In the genomic region with DNA sequence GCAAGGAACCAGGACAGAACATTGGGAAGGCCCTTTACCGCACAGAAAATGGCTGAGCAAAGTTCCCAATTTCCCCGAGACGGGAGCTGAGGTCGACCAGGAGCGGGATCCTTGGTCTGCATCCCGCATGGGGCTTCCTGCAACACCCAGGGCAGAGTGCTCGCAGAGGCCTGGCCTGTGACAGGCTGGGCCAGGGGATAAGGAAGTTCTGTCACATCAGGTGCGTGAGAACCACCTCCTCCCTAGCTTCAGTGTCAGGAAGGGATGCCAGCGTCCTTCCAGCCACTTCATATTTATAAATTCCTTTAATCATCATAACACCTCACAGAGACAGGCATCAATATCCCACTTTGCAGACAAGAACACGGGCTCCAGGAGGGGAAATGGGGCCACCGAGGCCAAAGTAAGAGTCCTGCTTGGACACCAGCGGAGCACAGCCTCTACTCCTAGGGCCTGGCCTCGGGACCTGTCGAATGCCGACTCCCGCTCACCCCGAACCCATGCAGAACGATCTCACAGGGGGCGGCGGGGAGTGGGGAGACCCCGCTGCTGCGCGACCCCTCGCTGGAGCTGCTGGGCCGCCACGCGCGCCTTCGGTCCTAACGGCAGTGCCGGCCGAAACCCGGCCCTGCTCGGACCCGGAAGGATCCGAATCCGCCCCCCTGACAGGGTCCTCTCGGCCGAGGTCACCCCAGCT, we compare ENCODE assay signal across 8 cellular contexts. TPM values are rescaled to one million over a fixed set of nuclear protein-coding genes. Genes with fewer than 3 reads are reported as not detected.
DNase-seq lines count a peak whose midpoint lies in the region; ATAC-seq and TF ChIP-seq lines count a peak whose summit lies in the region.

No MANE protein-coding gene starts in this region.

- H3K79me2 ChIP-seq in smooth muscle cell (ENCODE audit: low read depth): peaks cover 79% of the 10 kb centered on the region

- H2AFZ ChIP-seq in smooth muscle cell (ENCODE audit: low read depth): no peak overlapping the region

- peaks cover 78% of the 10 kb centered on the region for H4K20me1 ChIP-seq in smooth muscle cell (ENCODE audit: low read depth)

- peaks cover 3% of the 10 kb centered on the region; the same call in 1 of the 2 replicates for H3K4me1 ChIP-seq in iPS DF 6.9 (ENCODE audit: control insufficient read depth, insufficient read depth, low read length)
- peaks cover 17% of the 10 kb centered on the region for H3K4me1 ChIP-seq in smooth muscle cell (ENCODE audit: low read depth)

- peak overlapping the region; percentile 99 for H3K27ac Mint-ChIP-seq in activated CD4-positive, alpha-beta T cell treated with anti-CD3 and anti-CD28 coated beads, Interleukin-2, amount 10 ng/mL, durations not matched to agents 7 days and 5 days
- peak overlapping the region; percentile 97 for H3K27ac Mint-ChIP-seq in activated naive CD8-positive, alpha-beta T cell treated with anti-CD3 and anti-CD28 coated beads, Interleukin-2, amount 10 ng/mL, durations not matched to agents 7 days and 5 days

- H3K4me1 Mint-ChIP-seq in activated CD4-positive, alpha-beta T cell treated with anti-CD3 and anti-CD28 coated beads, Interleukin-2, amount 10 ng/mL, durations not matched to agents 7 days and 5 days: peaks cover 54% of the 10 kb centered on the region
- peaks cover 41% of the 10 kb centered on the region for H3K4me1 Mint-ChIP-seq in activated naive CD8-positive, alpha-beta T cell treated with anti-CD3 and anti-CD28 coated beads, Interleukin-2, amount 10 ng/mL, durations not matched to agents 7 days and 5 days

- no peak for DNase-seq in activated CD4-positive, alpha-beta T cell treated with anti-CD3 and anti-CD28 coated beads, Interleukin-2, amount 10 ng/mL, durations not matched to agents 7 days and 5 days
- DNase-seq in activated CD4-positive, alpha-beta T cell treated with anti-CD3 and anti-CD28 coated beads, Interleukin-2, amount 50 U/mL, for 48 hours: no peak
- DNase-seq in HuH-7 (ENCODE audit: low spot score): peak; percentile 36
- DNase-seq in activated naive CD8-positive, alpha-beta T cell treated with anti-CD3 and anti-CD28 coated beads, Interleukin-2, amount 10 ng/mL, durations not matched to agents 7 days and 5 days: no peak
- no peak for DNase-seq in iPS DF 6.9 (ENCODE audit: low read depth, low spot score)
- no peak for DNase-seq in smooth muscle cell (lab: John Stamatoyannopoulos, UW; ENCODE audit: unreplicated experiment)
- DNase-seq in NCI-H128 (lab: John Stamatoyannopoulos, UW; ENCODE audit: unreplicated experiment): no peak
- no peak for DNase-seq in NCI-H2029 treated with DMSO at 0.1 percent for 48 hours (lab: John Stamatoyannopoulos, UW)

- H3K4me3 Mint-ChIP-seq in activated CD4-positive, alpha-beta T cell treated with anti-CD3 and anti-CD28 coated beads, Interleukin-2, amount 10 ng/mL, durations not matched to agents 7 days and 5 days: peak overlapping the region; percentile 95
- peak overlapping the region; percentile 89 for H3K4me3 Mint-ChIP-seq in activated naive CD8-positive, alpha-beta T cell treated with anti-CD3 and anti-CD28 coated beads, Interleukin-2, amount 10 ng/mL, durations not matched to agents 7 days and 5 days

- no peaks in the 10 kb centered on the region for H3K27me3 Mint-ChIP-seq in activated CD4-positive, alpha-beta T cell treated with anti-CD3 and anti-CD28 coated beads, Interleukin-2, amount 10 ng/mL, durations not matched to agents 7 days and 5 days
- H3K27me3 Mint-ChIP-seq in activated naive CD8-positive, alpha-beta T cell treated with anti-CD3 and anti-CD28 coated beads, Interleukin-2, amount 10 ng/mL, durations not matched to agents 7 days and 5 days: no peaks in the 10 kb centered on the region

- no peaks in the 10 kb centered on the region for H3K9me3 Mint-ChIP-seq in activated CD4-positive, alpha-beta T cell treated with anti-CD3 and anti-CD28 coated beads, Interleukin-2, amount 10 ng/mL, durations not matched to agents 7 days and 5 days
- H3K9me3 Mint-ChIP-seq in activated naive CD8-positive, alpha-beta T cell treated with anti-CD3 and anti-CD28 coated beads, Interleukin-2, amount 10 ng/mL, durations not matched to agents 7 days and 5 days: no peaks in the 10 kb centered on the region

- peak overlapping the region; percentile 91 for H3K4me3 ChIP-seq in iPS DF 6.9 (ENCODE audit: low read length)
- H3K4me3 ChIP-seq in smooth muscle cell: peak overlapping the region; percentile 94

- peak overlapping the region; percentile 95 for H3K9ac ChIP-seq in smooth muscle cell (ENCODE audit: low read depth)

- H3K27me3 ChIP-seq in iPS DF 6.9 (ENCODE audit: control insufficient read depth, insufficient read depth, low read length) (no peaks in the 10 kb centered on the region), smooth muscle cell (ENCODE audit: low read depth) (no peaks in the 10 kb centered on the region)

- peaks cover 54% of the 10 kb centered on the region for H3K36me3 Mint-ChIP-seq in activated CD4-positive, alpha-beta T cell treated with anti-CD3 and anti-CD28 coated beads, Interleukin-2, amount 10 ng/mL, durations not matched to agents 7 days and 5 days (ENCODE audit: low read depth)
- H3K36me3 Mint-ChIP-seq in activated naive CD8-positive, alpha-beta T cell treated with anti-CD3 and anti-CD28 coated beads, Interleukin-2, amount 10 ng/mL, durations not matched to agents 7 days and 5 days: peaks cover 10% of the 10 kb centered on the region

- ATAC-seq in activated naive CD8-positive, alpha-beta T cell treated with anti-CD3 and anti-CD28 coated beads, Interleukin-2, amount 10 ng/mL, durations not matched to agents 7 days and 5 days (ENCODE audit: low read depth): no peak

- no peak for TF ChIP-seq CTCF in smooth muscle cell (IDR thresholded peaks at IDR 0.05; ENCODE audit: borderline replicate concordance, insufficient read depth, poor library complexity, severe bottlenecking)

- H3K9me3 ChIP-seq in iPS DF 6.9 (ENCODE audit: control insufficient read depth, insufficient read depth, low read length) (no peaks in the 10 kb centered on the region), smooth muscle cell (replicated peaks; ENCODE audit: low read depth) (no peaks in the 10 kb centered on the region)

- POLR2A ChIA-PET in activated CD4-positive, alpha-beta T cell treated with anti-CD3 and anti-CD28 coated beads, Interleukin-2, amount 10 ng/mL, durations not matched to agents 7 days and 5 days (lab: Charles Lee): interaction anchor here (0.5 to 1.4 kb wide), 5 partner anchors 81 to 242 kb away, joined by 3 to 4 read pairs (median 4); no protein-coding TSS in a partner anchor
- POLR2A ChIA-PET in activated naive CD8-positive, alpha-beta T cell treated with anti-CD3 and anti-CD28 coated beads, Interleukin-2, amount 10 ng/mL, durations not matched to agents 7 days and 5 days (lab: Charles Lee): interaction anchor here (0.6 to 4.4 kb wide), 29 partner anchors 9 to 329 kb away, joined by 3 to 44 read pairs (median 8); a partner anchor contains a TSS

- peak overlapping the region; percentile 96 for H3K4me2 ChIP-seq in smooth muscle cell

- peaks cover 8% of the 10 kb centered on the region for H3F3A ChIP-seq in smooth muscle cell (ENCODE audit: low read depth)

- H3K36me3 ChIP-seq in iPS DF 6.9 (ENCODE audit: control insufficient read depth, insufficient read depth, low read length) (0 out of 2 replicates have a peak, but pooled peaks cover 7% of the 10 kb centered on the region), smooth muscle cell (ENCODE audit: low read depth) (no peaks in the 10 kb centered on the region)

- CTCF ChIA-PET in activated CD4-positive, alpha-beta T cell treated with anti-CD3 and anti-CD28 coated beads, Interleukin-2, amount 10 ng/mL, durations not matched to agents 7 days and 5 days (lab: Charles Lee): interaction anchor here (0.7 to 1.8 kb wide), 13 partner anchors 9 to 239 kb away, joined by 3 to 6 read pairs (median 3); a partner anchor contains a TSS

- WGBS in iPS DF 6.9 (ENCODE audit: insufficient coverage, insufficient read length): no CpG with 5 or more reads among the region's 39 CpGs
- WGBS in smooth muscle cell (ENCODE audit: low lambda C conversion rate): 13% methylated on average over 36 of the region's 39 CpGs

- H3K27ac ChIP-seq in iPS DF 6.9 (ENCODE audit: low read length) (no peak overlapping the region), smooth muscle cell (ENCODE audit: low read depth) (peak overlapping the region; percentile 99)

RNA-seq across cellular contexts. Expression of a gene that starts 0.5 kb away (rescaled TPM):
- total RNA-seq in activated CD4-positive, alpha-beta T cell treated with anti-CD3 and anti-CD28 coated beads, Interleukin-2, amount 10 ng/mL, durations not matched to agents 7 days and 5 days: 10 to 100 TPM; 29.7 to 33.2 TPM
- total RNA-seq in activated naive CD8-positive, alpha-beta T cell treated with anti-CD3 and anti-CD28 coated beads, Interleukin-2, amount 10 ng/mL, durations not matched to agents 7 days and 5 days: 10 to 100 TPM; 56.9 to 61.9 TPM
- total RNA-seq in smooth muscle cell: 31.3 and 40.5 TPM in 2 replicates
- polyA plus RNA-seq in smooth muscle cell: 92.5 and 97.4 TPM in 2 replicates

RNA-seq across cellular contexts. Expression of a gene that starts 0.8 kb away (rescaled TPM):
- 100 to 1,000 TPM; 111 to 124 TPM for total RNA-seq in activated CD4-positive, alpha-beta T cell treated with anti-CD3 and anti-CD28 coated beads, Interleukin-2, amount 10 ng/mL, durations not matched to agents 7 days and 5 days
- total RNA-seq in activated naive CD8-positive, alpha-beta T cell treated with anti-CD3 and anti-CD28 coated beads, Interleukin-2, amount 10 ng/mL, durations not matched to agents 7 days and 5 days: 100 to 1,000 TPM; 102 to 111 TPM
- total RNA-seq in smooth muscle cell: 71.2 and 118 TPM in 2 replicates
- polyA plus RNA-seq in smooth muscle cell: 120 and 121 TPM in 2 replicates

RNA-seq across cellular contexts. Expression of a gene that starts 13.8 kb away (rescaled TPM):
- not detected for total RNA-seq in activated CD4-positive, alpha-beta T cell treated with anti-CD3 and anti-CD28 coated beads, Interleukin-2, amount 10 ng/mL, durations not matched to agents 7 days and 5 days
- total RNA-seq in activated naive CD8-positive, alpha-beta T cell treated with anti-CD3 and anti-CD28 coated beads, Interleukin-2, amount 10 ng/mL, durations not matched to agents 7 days and 5 days: not detected
- not detected in 2 replicates for total RNA-seq in smooth muscle cell
- polyA plus RNA-seq in smooth muscle cell: not detected in 2 replicates

RNA-seq across cellular contexts. Expression of a gene that starts 29.5 kb away (rescaled TPM):
- total RNA-seq in activated CD4-positive, alpha-beta T cell treated with anti-CD3 and anti-CD28 coated beads, Interleukin-2, amount 10 ng/mL, durations not matched to agents 7 days and 5 days: 10 to 100 TPM; 11.3 to 12.7 TPM
- 10 to 100 TPM; 24.3 to 25.2 TPM for total RNA-seq in activated naive CD8-positive, alpha-beta T cell treated with anti-CD3 and anti-CD28 coated beads, Interleukin-2, amount 10 ng/mL, durations not matched to agents 7 days and 5 days
- 10.8 and 13.0 TPM in 2 replicates for total RNA-seq in smooth muscle cell
- polyA plus RNA-seq in smooth muscle cell: 19.8 and 22.6 TPM in 2 replicates

RNA-seq across cellular contexts. Expression of a gene that starts 30.1 kb away (rescaled TPM):
- 100 to 1,000 TPM; 125 to 153 TPM for total RNA-seq in activated CD4-positive, alpha-beta T cell treated with anti-CD3 and anti-CD28 coated beads, Interleukin-2, amount 10 ng/mL, durations not matched to agents 7 days and 5 days
- total RNA-seq in activated naive CD8-positive, alpha-beta T cell treated with anti-CD3 and anti-CD28 coated beads, Interleukin-2, amount 10 ng/mL, durations not matched to agents 7 days and 5 days: 100 to 1,000 TPM; 130 to 131 TPM
- 77.4 and 79.2 TPM in 2 replicates for total RNA-seq in smooth muscle cell
- polyA plus RNA-seq in smooth muscle cell: 173 and 200 TPM in 2 replicates
